8 cellular contexts compared by ENCODE assay signal in the genomic region with DNA sequence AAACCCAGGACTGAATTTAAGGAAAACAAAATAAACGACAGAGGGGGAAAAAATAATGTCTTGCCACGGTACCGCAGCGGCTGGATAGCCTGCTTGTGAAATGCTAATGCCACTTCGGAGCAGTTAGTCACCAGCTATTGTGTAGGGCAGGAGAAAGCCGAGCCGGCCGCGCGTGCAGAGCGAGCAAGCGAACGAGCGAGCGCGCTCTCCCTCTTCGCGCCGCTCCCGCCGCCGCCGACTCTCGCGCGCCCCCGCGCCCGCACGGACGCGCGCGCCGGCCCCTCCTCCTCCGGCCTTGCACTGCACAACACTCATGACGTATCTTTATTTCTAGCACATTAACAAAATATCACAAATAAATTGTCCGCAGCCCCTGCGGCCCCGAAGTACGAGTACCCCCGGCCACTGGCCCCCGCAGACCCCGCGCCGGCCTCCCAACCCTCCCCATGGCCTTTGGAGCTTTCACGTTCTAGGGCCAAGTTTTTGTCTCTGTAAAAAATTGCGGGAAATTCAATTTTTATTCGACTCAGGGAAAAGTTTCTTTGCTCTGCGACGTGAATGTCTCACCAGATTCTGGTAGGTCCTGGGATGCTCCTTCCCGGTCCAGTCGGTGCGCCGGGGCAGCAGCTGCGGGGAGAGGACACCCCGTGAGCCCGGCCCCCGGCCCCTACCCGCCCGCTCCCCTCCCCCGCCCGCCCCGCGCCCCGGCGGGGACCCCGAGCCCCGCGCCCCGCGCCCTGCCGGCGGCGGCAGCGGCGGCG. TPM values are rescaled to one million over a fixed set of nuclear protein-coding genes. Genes with fewer than 3 reads are reported as not detected.
A peak's percentile ranks its signal among the peaks of the same experiment; 100 is the strongest.
DNase-seq lines count a peak whose midpoint lies in the region; ATAC-seq and FAIRE-seq lines count a peak whose summit lies in the region.

No MANE protein-coding gene starts in this region.

- peaks cover 2% of the 10 kb centered on the region for H3K27me3 Mint-ChIP-seq in T-helper 17 cell

- H3K9me3 ChIP-seq in T-helper 17 cell (ENCODE audit: control insufficient read depth, low read length, poor library complexity, severe bottlenecking) (no peaks in the 10 kb centered on the region), right cardiac atrium (ENCODE audit: control insufficient read depth, low read length) (no peaks in the 10 kb centered on the region)

- ATAC-seq in GM18502 (IDR thresholded peaks at IDR 0.05; ENCODE audit: poor library complexity, unreplicated experiment), result peak; percentile 52
- ATAC-seq in HG02938 (IDR thresholded peaks at IDR 0.05; ENCODE audit: unreplicated experiment), result peak; percentile 41
- peak; percentile 59 for ATAC-seq in T-helper 17 cell
- ATAC-seq in right cardiac atrium, result peak; percentile 88 to 90

- H3K4me1 ChIP-seq in right cardiac atrium (ENCODE audit: control insufficient read depth, insufficient read depth, low read length), result no peaks in the 10 kb centered on the region

- WGBS in right cardiac atrium, result 1% methylated on average over 78 of the region's 78 CpGs

- no peaks in the 10 kb centered on the region for H3K36me3 Mint-ChIP-seq in T-helper 17 cell (ENCODE audit: low read depth)

- DNase-seq in NCI-H1694 treated with DMSO at 0.1 percent for 48 hours (lab: John Stamatoyannopoulos, UW) (peak; percentile 70), T-helper 17 cell (peak; percentile 79 to 87 (median 83)), right cardiac atrium (peak; percentile 92 to 96 (median 96)), pulmonary artery endothelial cell (ENCODE audit: low read depth, low spot score) (peak; percentile 84), urothelium cell line (ENCODE audit: low spot score) (peak; percentile 78)

- H3K4me3 ChIP-seq in right cardiac atrium (ENCODE audit: low read length), result peak overlapping the region; percentile 99

- H3K27me3 ChIP-seq in right cardiac atrium (ENCODE audit: control insufficient read depth, insufficient read depth), result no peaks in the 10 kb centered on the region

- peak overlapping the region; percentile 86 for H3K4me3 Mint-ChIP-seq in T-helper 17 cell

- H3K27ac Mint-ChIP-seq in T-helper 17 cell, result peak overlapping the region; percentile 95

- H3K27ac ChIP-seq in angular gyrus (ENCODE audit: low read depth, low read length), result peak overlapping the region; percentile 98
- peak overlapping the region; percentile 97 for H3K27ac ChIP-seq in right cardiac atrium (ENCODE audit: low read length)

- peaks cover 14% of the 10 kb centered on the region for H3K4me1 Mint-ChIP-seq in T-helper 17 cell

- intact Hi-C loops in right cardiac atrium (cut with DNase I), result loop anchor here in 2 of 4 donors (5.0 kb wide), 1 partner anchor 155 kb away; the partner anchor contains the start of gene HMGN3 (in 2 of the 2)

- FAIRE-seq in urothelium cell line (lab: Jason Lieb, UNC), result no peak

RNA-seq across cellular contexts. Expression of gene PHIP, which starts 1.0 kb away (rescaled TPM):
- total RNA-seq in T-helper 17 cell (10 to 100 TPM; 42.5 to 44.4 TPM), right cardiac atrium (10 to 100 TPM; 17.7 to 19.6 (median 19.2) TPM), pulmonary artery endothelial cell (19.0 and 31.9 TPM in 2 replicates)
- polyA plus RNA-seq in right cardiac atrium, result 6.8 TPM

Comparison
In these comparisons a context has a peak if more than half of its experiments do, and no peak if none do; other contexts are left out.
1. Peak in every context shown above with its lines: DNase-seq, ATAC-seq, H3K4me3 ChIP-seq and H3K27ac ChIP-seq.